Comparison of ENCODE assay signal across 8 cellular contexts in genomic region chr3:50617911-50618481, GRCh38. TPM values are rescaled to one million over a fixed set of nuclear protein-coding genes. Genes with fewer than 3 reads are reported as not detected.
A peak's percentile ranks its signal among the peaks of the same experiment; 100 is the strongest.
DNase-seq lines count a peak whose midpoint lies in the region; ATAC-seq, FAIRE-seq and TF ChIP-seq lines count a peak whose summit lies in the region.

No MANE protein-coding gene starts in this region.

- no peaks in the 10 kb centered on the region for H3K36me3 ChIP-seq in KMS-11 (ENCODE audit: insufficient read depth)
- no peaks in the 10 kb centered on the region for H3K36me3 ChIP-seq in mucosa of descending colon (ENCODE audit: low read depth)

- ATAC-seq in A549 = no peak
- no peak for ATAC-seq in mucosa of descending colon
- no peak for ATAC-seq in GM19467 (IDR thresholded peaks at IDR 0.05; ENCODE audit: unreplicated experiment)
- ATAC-seq in HG03280 (IDR thresholded peaks at IDR 0.05; ENCODE audit: unreplicated experiment) = no peak

- TF ChIP-seq EP300 in A549 (IDR thresholded peaks at IDR 0.05) = no peak

- CTCF ChIA-PET in A549 (lab: Yijun Ruan, JAX) = interaction anchor here (0.6 to 18.5 kb wide), 7 partner anchors 10 to 768 kb away, joined by 3 to 375 read pairs (median 10); partner anchors contain the start of genes C3orf18, HEMK1 and MANF

- DNase-seq in A549 (ENCODE audit: low read depth in 1 of 2, low spot score in 1 of 2) (no peak), caudate nucleus (lab: John Stamatoyannopoulos, UW) (no peak), mucosa of descending colon (peak in 1 of 3 donors; percentile 55), pons (ENCODE audit: low spot score) (no peak)
- no peak for DNase-seq in central memory CD4-positive, alpha-beta T cell

- H3K4me2 ChIP-seq in A549 = peak overlapping the region; percentile 86
- H3K4me2 ChIP-seq in KMS-11 = peak overlapping the region; percentile 71

- no peaks in the 10 kb centered on the region for H3K9me3 ChIP-seq in A549
- no peaks in the 10 kb centered on the region for H3K9me3 ChIP-seq in mucosa of descending colon

- no peaks in the 10 kb centered on the region for H4K20me1 ChIP-seq in KMS-11 (ENCODE audit: insufficient read depth)

- peak overlapping the region; percentile 90 for H3K4me3 ChIP-seq in A549
- H3K4me3 ChIP-seq in KMS-11 (IDR thresholded peaks at IDR 0.05; ENCODE audit: insufficient read depth, low read depth, low read length) = no peak overlapping the region
- peak overlapping the region; percentile 41 for H3K4me3 ChIP-seq in mucosa of descending colon

- peak overlapping the region; percentile 91 to 95; a peak in 5 of 6 replicates for H3K27ac ChIP-seq in A549
- no peak overlapping the region for H3K27ac ChIP-seq in KMS-11
- peak overlapping the region; percentile 18 for H3K27ac ChIP-seq in caudate nucleus (ENCODE audit: low read depth, low read length)

- no peak for TF ChIP-seq RAD21 in A549 (conservative IDR thresholded peaks at IDR 0.05 in 1 of 2, IDR thresholded peaks at IDR 0.05 in 1 of 2)

- intact Hi-C loops in mucosa of descending colon (cut with DNase I, micrococcal nuclease) = loop anchor here in 1 of 2 donors (5.0 kb wide), 1 partner anchor 764 kb away; no protein-coding TSS in a partner anchor

- H3K79me2 ChIP-seq in KMS-11 (ENCODE audit: insufficient read depth, low read depth) = no peaks in the 10 kb centered on the region

- FAIRE-seq in A549 (lab: Jason Lieb, UNC) = no peak

- POLR2A ChIA-PET in A549 (lab: Yijun Ruan, JAX) = no interaction called here

- TF ChIP-seq CTCF in A549 (IDR thresholded peaks at IDR 0.05) (no peak), KMS-11 (conservative IDR thresholded peaks at IDR 0.05; ENCODE audit: low read depth, low read length) (no peak), mucosa of descending colon (IDR thresholded peaks at IDR 0.05) (no peak)

- H3K9ac ChIP-seq in KMS-11 = peak overlapping the region; percentile 90; the same call in 1 of the 2 replicates

- H3K27me3 ChIP-seq in KMS-11 (ENCODE audit: insufficient read depth, low read depth) = no peaks in the 10 kb centered on the region

- no peak for TF ChIP-seq POLR2A in A549 (IDR thresholded peaks at IDR 0.05; ENCODE audit: low read length)

- WGBS in A549 (ENCODE audit: missing lambda C conversion rate) = 90% methylated on average over 2 of the region's 6 CpGs

- H3K4me1 ChIP-seq in A549 = peaks cover 6% of the 10 kb centered on the region; the same call in 1 of the 3 replicates
- peaks cover 10% of the 10 kb centered on the region for H3K4me1 ChIP-seq in KMS-11 (ENCODE audit: low read depth, poor library complexity, severe bottlenecking)
- peaks cover 18% of the 10 kb centered on the region for H3K4me1 ChIP-seq in mucosa of descending colon (ENCODE audit: low read depth)

- peak overlapping the region; percentile 71 for H2AFZ ChIP-seq in KMS-11 (ENCODE audit: low read depth)

TF ChIP-seq in A549, 52 proteins besides CTCF, POLR2A, EP300 and RAD21 (continues in another document):
- TF ChIP-seq RCOR1 (IDR thresholded peaks at IDR 0.05; ENCODE audit: low read depth, low read length) = no peak
- TF ChIP-seq ELK1 (IDR thresholded peaks at IDR 0.05; ENCODE audit: low read depth, low read length) = no peak
- no peak for TF ChIP-seq ZFP36 (IDR thresholded peaks at IDR 0.05; ENCODE audit: borderline replicate concordance, partially characterized antibody)
- no peak for TF ChIP-seq GATA3 (IDR thresholded peaks at IDR 0.05; ENCODE audit: borderline replicate concordance)
- TF ChIP-seq SREBF2 (IDR thresholded peaks at IDR 0.05) = no peak
- TF ChIP-seq HEYL (CRISPR knock-in tag; IDR thresholded peaks at IDR 0.05) = no peak
- TF ChIP-seq MAZ (IDR thresholded peaks at IDR 0.05; ENCODE audit: borderline replicate concordance, low read depth, low read length) = no peak
- TF ChIP-seq HMGXB4 (CRISPR knock-in tag; IDR thresholded peaks at IDR 0.05; ENCODE audit: borderline replicate concordance) = no peak
- no peak for TF ChIP-seq TP53 (CRISPR knock-in tag; IDR thresholded peaks at IDR 0.05)
- TF ChIP-seq NFE2L2 (conservative IDR thresholded peaks at IDR 0.05; ENCODE audit: low read length) = no peak
- TF ChIP-seq ZNF302 (CRISPR knock-in tag; IDR thresholded peaks at IDR 0.05) = no peak
- TF ChIP-seq BHLHE40 (IDR thresholded peaks at IDR 0.05; ENCODE audit: low read depth, low read length) = no peak

RNA-seq across cellular contexts. Expression of gene MAPKAPK3, which starts 1.0 kb away (rescaled TPM):
- polyA plus RNA-seq in A549 (2011; rRNA removed) (16.5 and 22.8 TPM in 2 replicates), A549 (2017; fragmentation: RNase III; extraction: RNeasy Plus Mini Kit Qiagen cat#74134 plus additional on column Dnase treatment) (14.1 to 16.0 TPM (median 14.6 TPM) in 3 replicates)
- 19.6 and 23.7 TPM in 2 replicates for polyA plus RNA-seq in A549 (2012; cell fraction: cytosol; rRNA removed)
- 18.4 TPM in 2 replicates for polyA plus RNA-seq in A549 (2012; cell fraction: nucleus; rRNA removed)
- 20.9 and 28.0 TPM in 2 replicates for polyA minus RNA-seq in A549 (2011; rRNA and poly(A)+ RNA removed)
- 10 to 100 TPM; 21.5 to 33.5 (median 25.5) TPM for total RNA-seq in mucosa of descending colon

RNA-seq across cellular contexts. Expression of gene CISH, which starts 6.4 kb away (rescaled TPM):
- 0.43 and 0.95 TPM in 2 replicates for polyA plus RNA-seq in A549 (2011; rRNA removed)
- 0.95 and 1.2 TPM in 2 replicates for polyA plus RNA-seq in A549 (2012; cell fraction: cytosol; rRNA removed)
- 1.1 and 1.7 TPM in 2 replicates for polyA plus RNA-seq in A549 (2012; cell fraction: nucleus; rRNA removed)
- 0.42 to 0.68 TPM (median 0.67 TPM) in 3 replicates for polyA plus RNA-seq in A549 (2017; fragmentation: RNase III; extraction: RNeasy Plus Mini Kit Qiagen cat#74134 plus additional on column Dnase treatment)
- 1.7 and 2.0 TPM in 2 replicates for polyA minus RNA-seq in A549 (2011; rRNA and poly(A)+ RNA removed)
- total RNA-seq in mucosa of descending colon = 10 to 100 TPM; 12.7 to 21.4 (median 19.2) TPM

RNA-seq across cellular contexts. Expression of gene HEMK1, which starts 48.7 kb away (rescaled TPM):
- polyA plus RNA-seq in A549 (2011; rRNA removed) = 4.7 and 5.1 TPM in 2 replicates
- polyA plus RNA-seq in A549 (2012; cell fraction: cytosol; rRNA removed) = 5.4 and 7.1 TPM in 2 replicates
- 13.6 and 15.4 TPM in 2 replicates for polyA plus RNA-seq in A549 (2012; cell fraction: nucleus; rRNA removed)
- 4.3 to 5.4 TPM (median 4.3 TPM) in 3 replicates for polyA plus RNA-seq in A549 (2017; fragmentation: RNase III; extraction: RNeasy Plus Mini Kit Qiagen cat#74134 plus additional on column Dnase treatment)
- 7.1 and 9.3 TPM in 2 replicates for polyA minus RNA-seq in A549 (2011; rRNA and poly(A)+ RNA removed)
- total RNA-seq in mucosa of descending colon = 10 to 100 TPM; 19.7 to 29.9 (median 22.6) TPM

RNA-seq across cellular contexts. Expression of gene C3orf18, which starts 50.4 kb away (rescaled TPM):
- 3.4 and 5.0 TPM in 2 replicates for polyA plus RNA-seq in A549 (2011; rRNA removed)
- 4.0 and 5.0 TPM in 2 replicates for polyA plus RNA-seq in A549 (2012; cell fraction: cytosol; rRNA removed)
- polyA plus RNA-seq in A549 (2012; cell fraction: nucleus; rRNA removed) = 7.0 and 11.2 TPM in 2 replicates
- polyA plus RNA-seq in A549 (2017; fragmentation: RNase III; extraction: RNeasy Plus Mini Kit Qiagen cat#74134 plus additional on column Dnase treatment) = 3.9 to 5.9 TPM (median 5.4 TPM) in 3 replicates
- 4.3 and 5.4 TPM in 2 replicates for polyA minus RNA-seq in A549 (2011; rRNA and poly(A)+ RNA removed)
- 10 to 100 TPM in 1 of 3 donors, 1 to 10 TPM in 2; 1.5 to 14.1 (median 2.5) TPM for total RNA-seq in mucosa of descending colon

RNA-seq across cellular contexts. Expression of gene DOCK3, which starts 56.7 kb away (rescaled TPM):
- 0.40 and 0.60 TPM in 2 replicates for polyA plus RNA-seq in A549 (2011; rRNA removed)
- polyA plus RNA-seq in A549 (2012; cell fraction: cytosol; rRNA removed) = 0.11 and 0.12 TPM in 2 replicates
- polyA plus RNA-seq in A549 (2012; cell fraction: nucleus; rRNA removed) = 0.31 and 0.43 TPM in 2 replicates
- polyA plus RNA-seq in A549 (2017; fragmentation: RNase III; extraction: RNeasy Plus Mini Kit Qiagen cat#74134 plus additional on column Dnase treatment) = 0.46 to 0.54 TPM (median 0.50 TPM) in 3 replicates
- polyA minus RNA-seq in A549 (2011; rRNA and poly(A)+ RNA removed) = 0.49 and 0.54 TPM in 2 replicates
- 1 to 10 TPM in 1 of 3 donors, under 1 TPM in 2; 0.17 to 6.1 (median 0.20) TPM for total RNA-seq in mucosa of descending colon
